Comparison of ENCODE assay signal across 8 cellular contexts in the genomic region with DNA sequence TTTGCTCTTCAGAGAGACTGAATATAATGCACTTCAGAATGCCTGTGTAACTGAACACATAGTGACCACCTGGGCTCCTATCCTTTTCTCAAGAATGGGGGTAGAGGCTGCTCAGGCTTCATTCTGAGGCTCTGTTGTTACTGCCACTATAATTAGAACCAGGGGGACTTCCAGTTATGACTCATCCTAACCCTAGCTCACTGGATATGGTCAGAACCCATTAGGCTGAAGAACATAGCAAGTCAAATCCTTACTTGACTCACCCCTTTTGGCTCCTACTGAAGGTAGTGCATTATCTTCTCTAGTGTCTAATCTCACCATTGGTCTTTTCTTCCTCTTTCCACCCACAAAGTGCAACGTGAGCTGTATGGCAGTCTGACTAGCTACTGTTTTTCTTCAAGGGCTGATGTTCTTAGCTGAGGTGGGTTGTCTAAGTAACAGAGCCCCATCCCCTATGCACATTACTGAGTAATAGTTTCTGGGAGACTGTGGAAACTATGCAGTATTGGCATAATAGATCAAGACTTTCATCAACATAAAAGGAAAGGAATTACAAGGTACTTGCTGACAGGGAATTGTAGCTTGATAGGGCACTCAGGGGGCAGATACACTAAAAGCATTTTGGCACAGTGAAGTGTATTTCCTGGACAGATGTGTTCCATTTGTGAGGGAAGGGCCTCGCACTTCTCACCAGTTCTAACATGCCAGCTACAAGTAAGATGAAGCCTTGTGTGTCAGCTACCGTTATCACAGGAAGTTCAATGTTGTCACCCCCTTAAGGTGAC.
DNase-seq lines count a peak whose midpoint lies in the region; ATAC-seq, FAIRE-seq and TF ChIP-seq lines count a peak whose summit lies in the region.

No MANE protein-coding gene starts in this region.

- H3K4me1 Mint-ChIP-seq in CD4-positive, CD25-positive, alpha-beta regulatory T cell, result peaks cover 0 to 3% (median under 1%) of the 10 kb centered on the region in 4 donors

- H3K9me3 ChIP-seq in CD4-positive, CD25-positive, alpha-beta regulatory T cell (ENCODE audit: control insufficient read depth in 2 of 2, low read length in 2 of 2), result no peaks in the 10 kb centered on the region
- H3K9me3 ChIP-seq in thoracic aorta, result no peaks in the 10 kb centered on the region

- no peak overlapping the region for H3K4me3 Mint-ChIP-seq in CD4-positive, CD25-positive, alpha-beta regulatory T cell

- ATAC-seq in CD4-positive, CD25-positive, alpha-beta regulatory T cell (ENCODE audit: low read depth in 2 of 2), result peak; percentile 50 to 77
- ATAC-seq in GM18909 (IDR thresholded peaks at IDR 0.05; ENCODE audit: poor library complexity, unreplicated experiment) (peak; percentile 98), HG03095 (IDR thresholded peaks at IDR 0.05; ENCODE audit: unreplicated experiment) (peak; percentile 97), thoracic aorta (ENCODE audit: insufficient number of reproducible peaks, low FRiP score, low read depth) (peak; percentile 96)

- no peaks in the 10 kb centered on the region for H3K4me1 ChIP-seq in CD4-positive, CD25-positive, alpha-beta regulatory T cell (ENCODE audit: control insufficient read depth, insufficient read depth, low read length, poor library complexity, severe bottlenecking)
- H3K4me1 ChIP-seq in thoracic aorta (ENCODE audit: control insufficient read depth in 1 of 2, low read depth in 2 of 2), result peaks cover 24 to 41% of the 10 kb centered on the region in 2 donors

- H3K36me3 Mint-ChIP-seq in CD4-positive, CD25-positive, alpha-beta regulatory T cell, result no peaks in the 10 kb centered on the region

- TF ChIP-seq CTCF in fibroblast of the aortic adventitia (IDR thresholded peaks at IDR 0.05; ENCODE audit: insufficient read depth, low read length) (no peak), thoracic aorta (IDR thresholded peaks at IDR 0.05) (no peak)

- H3K9me3 Mint-ChIP-seq in CD4-positive, CD25-positive, alpha-beta regulatory T cell, result peaks cover 0 to 4% (median 0%) of the 10 kb centered on the region in 7 donors

- H3K27ac Mint-ChIP-seq in CD4-positive, CD25-positive, alpha-beta regulatory T cell, result no peak overlapping the region

- H3K36me3 ChIP-seq in CD4-positive, CD25-positive, alpha-beta regulatory T cell (ENCODE audit: control insufficient read depth, insufficient read depth, low read length), result no peaks in the 10 kb centered on the region
- H3K36me3 ChIP-seq in thoracic aorta, result no peaks in the 10 kb centered on the region

- H3K4me3 ChIP-seq in CD4-positive, CD25-positive, alpha-beta regulatory T cell (ENCODE audit: low read depth, low read length), result no peak overlapping the region
- H3K4me3 ChIP-seq in fibroblast of the aortic adventitia (ENCODE audit: low read depth, low read length) (no peak overlapping the region), thoracic aorta (no peak overlapping the region)

- no peaks in the 10 kb centered on the region for H3K27me3 ChIP-seq in CD4-positive, CD25-positive, alpha-beta regulatory T cell (ENCODE audit: control insufficient read depth, insufficient read depth, low read length)
- H3K27me3 ChIP-seq in thoracic aorta (replicated peaks; ENCODE audit: insufficient read depth), result no peaks in the 10 kb centered on the region

- H3K27me3 Mint-ChIP-seq in CD4-positive, CD25-positive, alpha-beta regulatory T cell, result no peaks in the 10 kb centered on the region

- no peak overlapping the region for H3K27ac ChIP-seq in CD4-positive, CD25-positive, alpha-beta regulatory T cell (ENCODE audit: insufficient read depth, low read length, poor library complexity, severe bottlenecking)
- peak overlapping the region; percentile 49 to 64 for H3K27ac ChIP-seq in thoracic aorta

- peak in 1 of 3 donors; percentile 21 for DNase-seq in CD4-positive, CD25-positive, alpha-beta regulatory T cell
- peak; percentile 93 for DNase-seq in RCC 7860 (ENCODE audit: low spot score)
- peak; percentile 93 for DNase-seq in fibroblast of the aortic adventitia (ENCODE audit: low read depth)
- no peak for DNase-seq in thoracic aorta (ENCODE audit: low spot score)
- DNase-seq in DMS79 (lab: John Stamatoyannopoulos, UW), result no peak
- DNase-seq in stimulated activated naive CD4-positive, alpha-beta T cell treated with Interleukin-2 at 50 U/mL for 16 hours (lab: John Stamatoyannopoulos, UW), result no peak

- FAIRE-seq in RCC 7860 (lab: Jason Lieb, UNC), result peak; percentile 88

Comparison
In these comparisons a context has a peak if more than half of its experiments do, and no peak if none do; other contexts are left out.
1. DNase-seq: peak in RCC 7860 (single experiment) and fibroblast of the aortic adventitia (single experiment); none in thoracic aorta (single experiment), DMS79 (single experiment) and stimulated activated naive CD4-positive, alpha-beta T cell treated with Interleukin-2 at 50 U/mL for 16 hours (single experiment).
2. Peak in every context shown above with its lines, with median percentiles within 50 percentile points of each other: ATAC-seq.